30 cellular contexts compared by ENCODE assay signal in genomic region chr7:155560982-155561686, GRCh38. TPM values are rescaled to one million over a fixed set of nuclear protein-coding genes. Genes with fewer than 3 reads are reported as not detected.
"Had no signal": no experiment of that assay in that cellular context is flagged by ENCODE, and none has a peak within 500 bp of the region (broad histone marks: within the 10 kb centered on the region; RNA-seq: fewer than 3 reads in every experiment).

No MANE protein-coding gene starts in this region.

- H3K27ac ChIP-seq: brain microvascular endothelial cell, epithelial cell of prostate, gastroesophageal sphincter, hepatocyte, ovary, prostate gland, sigmoid colon, vagina had no signal

- H3K9me3 ChIP-seq: gastroesophageal sphincter, ovary, prostate gland, sigmoid colon, vagina had no signal

- DNase-seq: activated CD4-positive, alpha-beta T cell treated with anti-CD3 and anti-CD28 coated beads for 4 hours; activated CD4-positive, alpha-beta T cell treated with anti-CD3 and anti-CD28 coated beads, Interleukin-2, amount 50 U/mL, for 4 hours; activated CD4-positive, CD25-positive, alpha-beta regulatory T cell; activated effector memory CD4-positive, alpha-beta T cell treated with Interleukin-2 at 50 U/mL for 16 hours; activated naive CD4-positive, alpha-beta T cell treated with anti-CD3 and anti-CD28 coated beads for 36 hours; amniotic stem cell; brain microvascular endothelial cell; dermis blood vessel endothelial cell; effector CD4-positive, alpha-beta T cell; islet precursor cell; left cardiac atrium; left ventricle myocardium superior; ovary; sigmoid colon; small intestine; stimulated activated CD4-positive, alpha-beta T cell treated with anti-CD3 and anti-CD28 coated beads, Interleukin-1b, Interleukin-23, amount 100 ng/mL, for 48 hours; stimulated activated CD4-positive, alpha-beta T cell treated with anti-CD3 and anti-CD28 coated beads, Interleukin-4, amount 100 ng/mL, for 4 hours; stimulated activated CD8-positive, alpha-beta memory T cell treated with anti-CD3 and anti-CD28 coated beads, Interleukin-4, amount 100 ng/mL, for 48 hours; stimulated activated naive CD8-positive, alpha-beta T cell treated with anti-CD3 and anti-CD28 coated beads, Interleukin-15, amount 100 ng/mL, for 72 hours; substantia nigra had no signal

- H3K4me1 ChIP-seq: gastroesophageal sphincter, prostate gland, sigmoid colon, vagina had no signal

- H3K4me2 ChIP-seq: hepatocyte had no signal

- H3K79me2 ChIP-seq: hepatocyte had no signal

- H3K27me3 ChIP-seq: brain microvascular endothelial cell, hepatocyte, ovary, vagina had no signal

- ATAC-seq: gastroesophageal sphincter; left cardiac atrium; left ventricle myocardium superior; stimulated activated memory B cell treated with anti-CD40 and anti-IgM and Interleukin-4, amounts not matched to agents 10 μg/mL and 1 μg/mL and 100 μg/mL, for 72 hours; stimulated activated naive CD8-positive, alpha-beta T cell treated with anti-CD3 and anti-CD28 coated beads, Interleukin-15, amount 100 ng/mL, for 72 hours had no signal

- FAIRE-seq: astrocyte, colon, small intestine had no signal

- H3K4me3 ChIP-seq: gastroesophageal sphincter, hepatocyte, ovary, prostate gland, sigmoid colon, vagina had no signal

- H2AFZ ChIP-seq: hepatocyte had no signal

- H3K36me3 ChIP-seq: brain microvascular endothelial cell, gastroesophageal sphincter, ovary, prostate gland, sigmoid colon, vagina had no signal

RNA-seq across cellular contexts. Expression of gene CNPY1, which starts 14.8 kb away (rescaled TPM):
- total RNA-seq: activated naive CD4-positive, alpha-beta T cell treated with anti-CD3 and anti-CD28 coated beads for 36 hours; astrocyte; dermis blood vessel endothelial cell; gastroesophageal sphincter; hepatocyte; left cardiac atrium; left ventricle myocardium superior; lung microvascular endothelial cell; mucosa of gallbladder; ovary; prostate gland; sigmoid colon; vagina had no signal
- polyA plus RNA-seq: hepatocyte, sigmoid colon, small intestine had no signal
